Comparison of ENCODE assay signal across 8 cellular contexts in the genomic region with DNA sequence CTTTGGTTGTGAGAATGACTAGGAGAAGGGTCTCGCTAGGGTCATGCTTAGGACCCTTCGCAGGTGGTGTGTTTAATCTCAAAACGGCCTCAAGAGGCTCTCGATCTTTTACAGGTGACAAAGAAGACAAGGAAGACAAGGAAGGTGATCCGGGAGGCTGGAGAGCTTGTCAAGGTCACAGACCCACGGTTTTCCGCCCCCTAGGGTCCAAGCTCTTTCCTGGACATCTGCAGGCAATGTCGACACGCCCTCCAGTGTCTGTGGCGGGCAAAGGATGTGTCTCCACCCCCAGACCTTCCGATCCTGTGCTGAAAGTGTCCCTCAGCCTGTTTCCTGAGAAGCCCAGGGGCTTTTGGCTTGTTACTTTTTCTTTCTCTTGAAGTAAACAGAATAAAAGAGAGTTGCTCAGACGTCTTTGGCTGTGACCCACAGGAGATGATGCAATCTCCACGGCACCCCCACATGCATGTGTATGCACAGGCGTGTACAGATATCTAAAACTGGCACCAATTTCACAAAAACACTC.
DNase-seq lines count a peak whose midpoint lies in the region; ATAC-seq and TF ChIP-seq lines count a peak whose summit lies in the region.

No MANE protein-coding gene starts in this region.

- peak; percentile 57 for TF ChIP-seq CTCF in 22Rv1 (IDR thresholded peaks at IDR 0.05)

- H3K27ac ChIP-seq in 22Rv1: no peak overlapping the region
- no peak overlapping the region for H3K27ac ChIP-seq in mesendoderm (ENCODE audit: low read depth, low read length)

- WGBS in mesendoderm (ENCODE audit: extremely low coverage, insufficient coverage, low lambda C conversion rate): no CpG with 5 or more reads among the region's 14 CpGs

- DNase-seq in NCI-H526 (lab: John Stamatoyannopoulos, UW): peak; percentile 67 to 87
- DNase-seq in activated CD4-positive, alpha-beta T cell treated with anti-CD3 and anti-CD28 coated beads, Interleukin-2, amount 50 U/mL, for 48 hours: peak; percentile 86 to 90
- DNase-seq in effector CD4-positive, alpha-beta T cell: peak; percentile 79
- DNase-seq in mesendoderm: peak; percentile 95
- peak; percentile 68 for DNase-seq in stimulated activated CD8-positive, alpha-beta memory T cell treated with anti-CD3 and anti-CD28 coated beads, Interleukin-12 subunit alpha, Interleukin-12 subunit beta, amount 100 ng/mL, for 4 hours (ENCODE audit: low read depth)

- no peak overlapping the region for H3K4me2 ChIP-seq in mesendoderm (ENCODE audit: low read length)

- no peak overlapping the region for H2AK5ac ChIP-seq in mesendoderm (ENCODE audit: low read length)

- no peak overlapping the region for H3K4ac ChIP-seq in mesendoderm (ENCODE audit: low read depth, low read length)

- no peaks in the 10 kb centered on the region for H3K4me1 ChIP-seq in mesendoderm (ENCODE audit: control insufficient read depth, low read depth, low read length)

- no peaks in the 10 kb centered on the region for H3K79me1 ChIP-seq in mesendoderm (ENCODE audit: low read length)

- peak; percentile 43 for TF ChIP-seq POLR2A in GM18505 (IDR thresholded peaks at IDR 0.05; ENCODE audit: borderline replicate concordance, extremely low read depth, insufficient read depth, insufficient read length)

- H2BK5ac ChIP-seq in mesendoderm (ENCODE audit: low read length): no peak overlapping the region

- H2BK120ac ChIP-seq in mesendoderm (ENCODE audit: low read depth, low read length): no peak overlapping the region

- no peak overlapping the region for H4K8ac ChIP-seq in mesendoderm (ENCODE audit: low read depth, low read length)

- no peak overlapping the region for H2BK15ac ChIP-seq in mesendoderm (replicated peaks; ENCODE audit: low read depth)

- H3K27me3 ChIP-seq in mesendoderm (ENCODE audit: insufficient read depth, low read length, poor library complexity): no peaks in the 10 kb centered on the region

- no peak overlapping the region for H3K23ac ChIP-seq in mesendoderm (ENCODE audit: low read length)

- H3K18ac ChIP-seq in mesendoderm (ENCODE audit: low read length): no peak overlapping the region

- H3K36me3 ChIP-seq in mesendoderm (ENCODE audit: control insufficient read depth, insufficient read depth, low read length): no peaks in the 10 kb centered on the region

- no peaks in the 10 kb centered on the region for H3K79me2 ChIP-seq in mesendoderm (ENCODE audit: control insufficient read depth, insufficient read depth, low read length)

- peak overlapping the region; percentile 38 for H3K56ac ChIP-seq in mesendoderm (ENCODE audit: low read length)

- H3K9ac ChIP-seq in mesendoderm (ENCODE audit: low read length): no peak overlapping the region

- no peak overlapping the region for H3K4me3 ChIP-seq in mesendoderm (ENCODE audit: low read length)

- peak; percentile 46 for ATAC-seq in GM18505 (IDR thresholded peaks at IDR 0.05; ENCODE audit: unreplicated experiment)
- peak; percentile 60 for ATAC-seq in HG02981 (IDR thresholded peaks at IDR 0.05; ENCODE audit: unreplicated experiment)

- H4K5ac ChIP-seq in mesendoderm (ENCODE audit: low read length): no peak overlapping the region
